ENCODE assay signal across 8 cellular contexts in the genomic region with DNA sequence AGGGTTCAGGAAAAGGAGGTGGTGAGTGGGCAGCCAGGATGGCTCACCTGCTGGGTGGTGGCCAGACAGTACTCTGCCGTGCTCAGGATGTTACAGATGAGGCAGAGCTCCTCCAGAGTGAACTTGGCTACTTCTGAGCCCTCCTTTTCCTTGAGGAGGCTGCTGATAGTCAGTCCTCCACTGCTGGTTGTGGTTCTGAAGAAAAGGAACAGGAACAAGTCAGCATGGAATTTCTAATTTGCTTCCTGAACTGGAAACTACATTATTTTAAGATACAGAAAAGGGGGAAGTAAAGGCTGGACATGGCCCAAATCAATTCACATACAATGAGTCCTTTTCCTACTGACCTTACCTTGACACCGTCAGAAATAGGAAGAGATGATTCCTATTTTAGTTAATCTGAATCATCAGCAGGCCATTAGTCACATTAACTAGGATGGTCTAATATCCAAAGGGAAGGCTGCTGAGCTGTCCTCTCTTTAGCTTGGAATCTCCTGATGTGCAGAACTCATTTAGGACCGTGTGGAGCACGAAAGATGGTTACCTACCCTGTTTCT.
DNase-seq lines count a peak whose midpoint lies in the region; ATAC-seq and TF ChIP-seq lines count a peak whose summit lies in the region.

No MANE protein-coding gene starts in this region.

- H3F3A ChIP-seq in PC-3 (ENCODE audit: low read length, unreplicated experiment): no peaks in the 10 kb centered on the region

- DNase-seq in PC-3 (peak; percentile 36), cardiac fibroblast (ENCODE audit: low read depth in 2 of 2) (peak; percentile 13 to 57), kidney glomerular epithelial cell (lab: John Stamatoyannopoulos, UW) (peak; percentile 8), testis (no peak), DMS 273 treated with DMSO at 0.1 percent for 48 hours (lab: John Stamatoyannopoulos, UW) (no peak), NCI-H1694 treated with DMSO at 0.1 percent for 48 hours (lab: John Stamatoyannopoulos, UW) (no peak), mesendoderm (no peak)

- no peak overlapping the region for H4K8ac ChIP-seq in mesendoderm (ENCODE audit: low read depth, low read length)

- no peak overlapping the region for H2BK120ac ChIP-seq in mesendoderm (ENCODE audit: low read depth, low read length)

- TF ChIP-seq CTCF in PC-3 (conservative IDR thresholded peaks at IDR 0.05; ENCODE audit: low read depth, low read length) (no peak), cardiac fibroblast (IDR thresholded peaks at IDR 0.05; ENCODE audit: low read depth, low read length) (no peak), testis (IDR thresholded peaks at IDR 0.05) (no peak)

- H3K79me2 ChIP-seq in PC-3 (ENCODE audit: low read length): no peaks in the 10 kb centered on the region
- H3K79me2 ChIP-seq in mesendoderm (ENCODE audit: control insufficient read depth, insufficient read depth, low read length): no peaks in the 10 kb centered on the region

- H3K4me2 ChIP-seq in PC-3 (ENCODE audit: low read length) (no peak overlapping the region), mesendoderm (ENCODE audit: low read length) (no peak overlapping the region)

- POLR2A ChIA-PET in PC-3 (lab: Charles Lee; ENCODE audit: unreplicated experiment): no interaction called here

- H2BK5ac ChIP-seq in mesendoderm (ENCODE audit: low read length): no peak overlapping the region

- no peak for TF ChIP-seq POLR2A in testis (IDR thresholded peaks at IDR 0.05)

- H3K4me1 ChIP-seq in PC-3 (ENCODE audit: insufficient read depth, low read length) (peaks cover 21% of the 10 kb centered on the region), testis (no peaks in the 10 kb centered on the region), mesendoderm (ENCODE audit: control insufficient read depth, low read depth, low read length) (no peaks in the 10 kb centered on the region)

- intact Hi-C loops in PC-3 (cut with micrococcal nuclease) (no loop called here), testis (cut with DNase I; ENCODE audit: low total_unique reads) (no loop called here)

- H3K79me1 ChIP-seq in mesendoderm (ENCODE audit: low read length): no peaks in the 10 kb centered on the region

- no peak overlapping the region for H2AK5ac ChIP-seq in mesendoderm (ENCODE audit: low read length)

- peak overlapping the region; percentile 51 for H3K27ac ChIP-seq in PC-3 (ENCODE audit: low read length)
- H3K27ac ChIP-seq in testis: peak overlapping the region; percentile 16 to 60
- H3K27ac ChIP-seq in mesendoderm (ENCODE audit: low read depth, low read length): no peak overlapping the region

- peaks cover 11% of the 10 kb centered on the region; the same call in 1 of the 2 replicates for H3K36me3 ChIP-seq in PC-3 (ENCODE audit: low read depth, low read length)
- no peaks in the 10 kb centered on the region for H3K36me3 ChIP-seq in testis (ENCODE audit: low read depth, missing control alignments)
- H3K36me3 ChIP-seq in mesendoderm (ENCODE audit: control insufficient read depth, insufficient read depth, low read length): peaks cover 2% of the 10 kb centered on the region

- no peak overlapping the region for H2BK15ac ChIP-seq in mesendoderm (replicated peaks; ENCODE audit: low read depth)

- H4K20me1 ChIP-seq in PC-3 (ENCODE audit: low read length): no peaks in the 10 kb centered on the region

- H4K5ac ChIP-seq in mesendoderm (ENCODE audit: low read length): no peak overlapping the region

- WGBS in testis, 2 donors: 68 to 70% methylated on average over 4 of the region's 4 CpGs
- WGBS in mesendoderm (ENCODE audit: extremely low coverage, insufficient coverage, low lambda C conversion rate): no CpG with 5 or more reads among the region's 4 CpGs

- no TSS peak for BruUV-seq in PC-3 (replicated peaks; lab: Mats Ljungman, UMichigan)

- ATAC-seq in PC-3 (peak; percentile 46), HG02798 (IDR thresholded peaks at IDR 0.05; ENCODE audit: poor library complexity, unreplicated experiment) (no peak)

- no peak overlapping the region for H2AFZ ChIP-seq in PC-3 (ENCODE audit: low read length)

- H3K56ac ChIP-seq in mesendoderm (ENCODE audit: low read length): no peak overlapping the region

- H3K4me3 ChIP-seq in PC-3 (ENCODE audit: low read length): no peak overlapping the region
- no peak overlapping the region for H3K4me3 ChIP-seq in cardiac fibroblast (replicated peaks in 1 of 2; ENCODE audit: low read depth in 2 of 2, low read length in 2 of 2)
- H3K4me3 ChIP-seq in testis: no peak overlapping the region
- H3K4me3 ChIP-seq in mesendoderm (ENCODE audit: low read length): no peak overlapping the region

- H3K18ac ChIP-seq in mesendoderm (ENCODE audit: low read length): no peak overlapping the region

- no peaks in the 10 kb centered on the region for H3K9me2 ChIP-seq in PC-3 (replicated peaks; ENCODE audit: low read length)

- H3K27me3 ChIP-seq in PC-3 (ENCODE audit: low read length) (no peaks in the 10 kb centered on the region), testis (no peaks in the 10 kb centered on the region), mesendoderm (ENCODE audit: insufficient read depth, low read length, poor library complexity) (no peaks in the 10 kb centered on the region)

- H3K23ac ChIP-seq in mesendoderm (ENCODE audit: low read length): no peak overlapping the region

- H3K9me3 ChIP-seq in PC-3 (ENCODE audit: low read length) (no peaks in the 10 kb centered on the region), testis (no peaks in the 10 kb centered on the region)

- no peak overlapping the region for H3K9ac ChIP-seq in PC-3 (ENCODE audit: low read length)
- H3K9ac ChIP-seq in mesendoderm (ENCODE audit: low read length): no peak overlapping the region

- CTCF ChIA-PET in PC-3 (lab: Charles Lee): no interaction called here

- no peak overlapping the region for H3K4ac ChIP-seq in mesendoderm (ENCODE audit: low read depth, low read length)

Comparison
In these comparisons a context has a peak if more than half of its experiments do, and no peak if none do; other contexts are left out.
1. DNase-seq: peak in PC-3 (single experiment), cardiac fibroblast (2 of 2) and kidney glomerular epithelial cell (single experiment); none in testis (single experiment), DMS 273 treated with DMSO at 0.1 percent for 48 hours (single experiment), NCI-H1694 treated with DMSO at 0.1 percent for 48 hours (single experiment) and mesendoderm (single experiment).